Comparison of ENCODE assay signal across 8 cellular contexts in the genomic region with DNA sequence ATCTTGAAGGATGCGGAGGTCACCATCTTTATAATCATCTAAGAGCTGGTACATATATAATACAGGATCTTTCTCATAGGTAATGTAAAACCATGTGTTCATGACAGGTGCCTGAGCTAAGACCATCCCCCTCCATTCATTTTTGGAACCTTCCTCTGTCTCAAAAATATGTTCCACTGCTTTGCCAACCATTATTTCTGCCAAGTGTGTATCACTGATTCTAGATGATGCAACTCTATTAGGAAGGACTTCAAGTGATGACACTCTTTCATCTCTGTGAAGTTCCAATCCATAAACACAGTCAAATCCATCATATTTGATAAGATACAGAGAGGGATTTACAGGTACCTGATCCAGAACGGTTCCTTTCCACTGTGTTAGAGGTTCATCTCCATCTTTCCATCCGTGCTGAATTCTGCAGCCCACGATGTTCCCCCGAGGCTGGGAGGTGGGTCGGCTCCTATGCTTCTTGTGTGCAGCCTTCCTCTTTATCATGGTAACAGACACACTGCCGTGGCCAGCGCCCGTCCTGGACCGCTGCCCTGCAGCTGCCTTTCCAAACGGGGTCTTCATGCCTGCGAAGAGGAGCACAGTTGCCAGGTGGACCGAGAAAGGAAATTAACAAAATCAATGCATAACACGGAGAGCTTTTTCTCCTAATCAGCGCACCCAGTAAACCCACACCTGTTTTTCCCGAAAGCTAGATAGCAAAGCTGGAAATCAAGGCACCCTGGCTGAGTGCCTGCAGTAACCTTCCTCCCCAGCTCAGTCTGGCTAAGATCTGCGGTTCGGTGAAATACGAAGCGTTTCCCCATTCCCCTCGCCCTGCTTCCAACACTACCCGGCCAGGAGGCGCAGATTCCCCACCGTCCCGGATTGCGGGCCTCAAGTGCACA. TPM values are rescaled to one million over a fixed set of nuclear protein-coding genes. Genes with fewer than 3 reads are reported as not detected.
DNase-seq lines count a peak whose midpoint lies in the region; ATAC-seq and TF ChIP-seq lines count a peak whose summit lies in the region.

No MANE protein-coding gene starts in this region.

- H4K5ac ChIP-seq in IMR-90 (ENCODE audit: low read depth, low read length) = peak overlapping the region; percentile 40

- no peak overlapping the region for H2BK120ac ChIP-seq in IMR-90 (ENCODE audit: low read depth, low read length)

- H3K9ac ChIP-seq in IMR-90 (ENCODE audit: low read depth, low read length) (peak overlapping the region; percentile 92), duodenal mucosa (ENCODE audit: low read depth in 1 of 2, low read length in 2 of 2) (peak overlapping the region; percentile 51 to 79)

- H3K18ac ChIP-seq in IMR-90 (ENCODE audit: low read depth, low read length) = no peak overlapping the region; the same call in 1 of the 2 replicates

- in situ Hi-C loops in IMR-90 (cut with MboI; ENCODE audit: low sequenced_read_pairs) = loop anchor here (25.0 kb wide), 1 partner anchor 182 kb away; no protein-coding TSS in a partner anchor

- peaks cover 7% of the 10 kb centered on the region; the same call in 1 of the 2 replicates for H3K36me3 ChIP-seq in IMR-90 (ENCODE audit: control insufficient read depth, insufficient read depth, low read length)
- no peaks in the 10 kb centered on the region for H3K36me3 ChIP-seq in duodenal mucosa (ENCODE audit: control insufficient read depth in 1 of 2, insufficient read depth in 2 of 2, low read length in 2 of 2)
- no peaks in the 10 kb centered on the region for H3K36me3 ChIP-seq in mucosa of descending colon (ENCODE audit: low read depth)
- no peaks in the 10 kb centered on the region for H3K36me3 ChIP-seq in vagina

- H2AK9ac ChIP-seq in IMR-90 (replicated peaks; ENCODE audit: low read depth, low read length, poor library complexity) = peak overlapping the region; percentile 88

- POLR2A ChIA-PET in IMR-90 (lab: Charles Lee; ENCODE audit: unreplicated experiment) = interaction anchor here (0.5 kb wide), 1 partner anchor 427 kb away, joined by 3 read pairs; no protein-coding TSS in a partner anchor

- H2BK5ac ChIP-seq in IMR-90 (ENCODE audit: low read depth, low read length, poor library complexity, severe bottlenecking) = peak overlapping the region; percentile 51

- BruUV-seq in IMR-90 (replicated peaks; lab: Mats Ljungman, UMichigan) = no TSS peak

- peak overlapping the region; percentile 19; the same call in 1 of the 2 replicates for H3K14ac ChIP-seq in IMR-90 (replicated peaks; ENCODE audit: low read depth, low read length)

- H3K23ac ChIP-seq in IMR-90 (ENCODE audit: low read depth, low read length) = peak overlapping the region; percentile 49; the same call in 1 of the 2 replicates

- dilution Hi-C loops in IMR-90 (cut with HindIII; ENCODE audit: low sequenced_read_pairs, unreplicated experiment) = no loop called here

- peak overlapping the region; percentile 91 for H3K4me2 ChIP-seq in IMR-90 (ENCODE audit: low read depth, low read length)

- no peak for TF ChIP-seq RAD21 in IMR-90 (IDR thresholded peaks at IDR 0.05; ENCODE audit: low read length)

- no peak overlapping the region for H4K91ac ChIP-seq in IMR-90 (ENCODE audit: insufficient read depth, low read depth, low read length)

- H2AFZ ChIP-seq in IMR-90 (replicated peaks; ENCODE audit: low read length, poor library complexity) = peak overlapping the region; percentile 95

- H2BK20ac ChIP-seq in IMR-90 (ENCODE audit: low read depth, low read length) = no peak overlapping the region

- H3K4me1 ChIP-seq in IMR-90 (ENCODE audit: control insufficient read depth, insufficient read depth, low read length) (no peaks in the 10 kb centered on the region), duodenal mucosa (ENCODE audit: control insufficient read depth in 1 of 2, insufficient read depth in 2 of 2, low read length in 2 of 2) (peaks cover 4 to 5% of the 10 kb centered on the region in 2 donors), mucosa of descending colon (ENCODE audit: low read depth) (no peaks in the 10 kb centered on the region), vagina (no peaks in the 10 kb centered on the region)

- H2AK5ac ChIP-seq in IMR-90 (ENCODE audit: low read depth, low read length) = no peak overlapping the region

- no peak overlapping the region for H2BK15ac ChIP-seq in IMR-90 (ENCODE audit: low read depth, low read length)

- intact Hi-C loops in IMR-90 (cut with micrococcal nuclease) (no loop called here), mucosa of descending colon (cut with DNase I, micrococcal nuclease) (no loop called here), vagina (cut with DNase I) (no loop called here)

- H3K9me1 ChIP-seq in IMR-90 (ENCODE audit: insufficient read depth, low read length) = no peaks in the 10 kb centered on the region

- H3K27ac ChIP-seq in IMR-90 (ENCODE audit: insufficient read depth, low read length) (peak overlapping the region; percentile 75), duodenal mucosa (ENCODE audit: low read depth, low read length) (no peak overlapping the region), vagina (peak overlapping the region; percentile 66)

- peak overlapping the region; percentile 75 to 98; a peak in 2 of 4 replicates for H4K8ac ChIP-seq in IMR-90 (ENCODE audit: low read depth in 2 of 2, low read length in 2 of 2)

- H3K79me1 ChIP-seq in IMR-90 (ENCODE audit: low read depth in 1 of 2, low read length in 2 of 2) = peaks cover 0 to 11% of the 10 kb centered on the region in 2 experiments; a peak in 1 of 4 replicates

- WGBS in IMR-90 (ENCODE audit: extremely low coverage in 2 of 2, insufficient read length in 1 of 2), 2 experiments = 36% methylated on average over 4 of the region's 26 CpGs; no CpG with 5 or more reads in 1 of the 2 experiments

- no peak; the same call in 1 of the 2 replicates for ATAC-seq in IMR-90 (ENCODE audit: low read depth)
- no peak for ATAC-seq in mucosa of descending colon
- ATAC-seq in GM21619 (IDR thresholded peaks at IDR 0.05; ENCODE audit: unreplicated experiment) = no peak

- TF ChIP-seq POLR2A in IMR-90 (IDR thresholded peaks at IDR 0.05; ENCODE audit: low read depth, low read length) (no peak), vagina (IDR thresholded peaks at IDR 0.05) (no peak)

- H3K4ac ChIP-seq in IMR-90 (ENCODE audit: low read depth, low read length) = peak overlapping the region; percentile 73

- CTCF ChIA-PET in IMR-90 (lab: Yijun Ruan, JAX) = no interaction called here

- peak; percentile 13 for DNase-seq in IMR-90
- peak in 1 of 3 donors; percentile 22 for DNase-seq in mucosa of descending colon
- no peak for DNase-seq in vagina (ENCODE audit: extremely low spot score in 2 of 2)
- no peak for DNase-seq in NCI-H510A (lab: John Stamatoyannopoulos, UW)
- no peak for DNase-seq in NOMO-1 (lab: John Stamatoyannopoulos, UW; ENCODE audit: unreplicated experiment in 2 of 2)

- peak overlapping the region; percentile 60; the same call in 1 of the 2 replicates for H3K4me3 ChIP-seq in GM08714 (ENCODE audit: low read length)
- H3K4me3 ChIP-seq in IMR-90 (ENCODE audit: insufficient read depth, low read depth, low read length) = peak overlapping the region; percentile 87
- peak overlapping the region; percentile 82 to 85 for H3K4me3 ChIP-seq in duodenal mucosa (ENCODE audit: low read depth in 1 of 2, low read length in 2 of 2)
- peak overlapping the region; percentile 17 for H3K4me3 ChIP-seq in mucosa of descending colon
- H3K4me3 ChIP-seq in vagina = peak overlapping the region; percentile 54 to 56

- TF ChIP-seq CTCF in IMR-90 (conservative IDR thresholded peaks at IDR 0.05; ENCODE audit: low read depth, low read length) (no peak), mucosa of descending colon (IDR thresholded peaks at IDR 0.05) (no peak), vagina (IDR thresholded peaks at IDR 0.05) (no peak)

- H4K20me1 ChIP-seq in IMR-90 (ENCODE audit: insufficient read depth, low read length) = no peaks in the 10 kb centered on the region; the same call in 1 of the 2 replicates

- H3K27me3 ChIP-seq in IMR-90 (ENCODE audit: control insufficient read depth, insufficient read depth, low read length) = no peaks in the 10 kb centered on the region
- no peaks in the 10 kb centered on the region for H3K27me3 ChIP-seq in duodenal mucosa (ENCODE audit: control insufficient read depth in 1 of 2, insufficient read depth in 2 of 2, low read length in 2 of 2)
- H3K27me3 ChIP-seq in vagina = no peaks in the 10 kb centered on the region

- H3K9me3 ChIP-seq in IMR-90 (ENCODE audit: control insufficient read depth, insufficient read depth, low read length) = no peaks in the 10 kb centered on the region
- no peaks in the 10 kb centered on the region for H3K9me3 ChIP-seq in duodenal mucosa (ENCODE audit: control insufficient read depth in 1 of 2, low read length in 2 of 2)
- no peaks in the 10 kb centered on the region for H3K9me3 ChIP-seq in mucosa of descending colon
- no peaks in the 10 kb centered on the region for H3K9me3 ChIP-seq in vagina

- peak overlapping the region; percentile 32; the same call in 1 of the 2 replicates for H3K56ac ChIP-seq in IMR-90 (ENCODE audit: extremely low read depth, insufficient read depth, low read length)

TF ChIP-seq in IMR-90, 13 proteins besides CTCF, POLR2A, EP300 and RAD21:
- no peak for TF ChIP-seq RFX5 (IDR thresholded peaks at IDR 0.05; ENCODE audit: low read depth, low read length)
- TF ChIP-seq CEBPB (IDR thresholded peaks at IDR 0.05; ENCODE audit: low read depth, low read length) = peak; percentile 59
- no peak for TF ChIP-seq MAZ (IDR thresholded peaks at IDR 0.05; ENCODE audit: borderline replicate concordance, low read depth, low read length)

RNA-seq across cellular contexts. Expression of gene SPIN3, which starts 0.7 kb away (rescaled TPM):
- total RNA-seq in IMR-90 (2012; rRNA removed) (4.3 and 4.4 TPM in 2 replicates), mucosa of descending colon (10 to 100 TPM in 2 of 3 donors, 1 to 10 TPM in 1; 8.7 to 11.0 (median 10.6) TPM), vagina (12.8 TPM)
- 4.7 and 5.3 TPM in 2 replicates for polyA plus RNA-seq in IMR-90 (2012; rRNA removed)
- 1.3 and 2.9 TPM in 2 replicates for polyA plus RNA-seq in IMR-90 (2012; cell fraction: cytosol; rRNA removed)
- polyA plus RNA-seq in IMR-90 (2012; cell fraction: nucleus; rRNA removed; ENCODE audit: low replicate concordance) = 17.7 and 24.9 TPM in 2 replicates

Comparison
In these comparisons a context has a peak if more than half of its experiments do, and no peak if none do; other contexts are left out.
1. H3K4me3 ChIP-seq: peak in every context shown above with its lines; median percentile 87 in IMR-90; 84 in duodenal mucosa; 60 in GM08714; 55 in vagina; 17 in mucosa of descending colon.